ENCODE assay signal across 8 cellular contexts in genomic region chr20:3204124-3204794, GRCh38. TPM values are rescaled to one million over a fixed set of nuclear protein-coding genes. Genes with fewer than 3 reads are reported as not detected.
DNase-seq lines count a peak whose midpoint lies in the region; ATAC-seq and TF ChIP-seq lines count a peak whose summit lies in the region.

DDRGK1 (minus strand) TSS chr20:3204682; CDS start chr20:3204627, 55 bp downstream.

- peak; percentile 86 for ATAC-seq in HG02840 (IDR thresholded peaks at IDR 0.05; ENCODE audit: low FRiP score, unreplicated experiment)
- peak; percentile 96 to 97 for ATAC-seq in right cardiac atrium

- intact Hi-C loops in T-helper 2 cell treated with Interferon-gamma antibody and Interleukin-4, amounts not matched to agents 100 ng/mL and 5 ng/mL, for 36 hours (cut with micrococcal nuclease) = loop anchor here (1.0 to 5.0 kb wide), 3 partner anchors 45 to 563 kb away; partner anchors contain the start of genes ADISSP, FASTKD5 and UBOX5
- intact Hi-C loops in right cardiac atrium (cut with DNase I) = no loop called here
- intact Hi-C loops in vagina (cut with DNase I) = no loop called here

- H3K36me3 ChIP-seq in rectal smooth muscle tissue (ENCODE audit: control insufficient read depth, insufficient read depth, low read length) = peaks cover 9% of the 10 kb centered on the region
- H3K36me3 ChIP-seq in vagina = peaks cover 0 to 24% of the 10 kb centered on the region in 2 donors

- peak in 1 of 2 donors; percentile 55 for TF ChIP-seq POLR2A in vagina (IDR thresholded peaks at IDR 0.05)

- H3K4me3 ChIP-seq in right cardiac atrium (ENCODE audit: low read length) (peak within 1 kb of the TSS; percentile 81), rectal smooth muscle tissue (ENCODE audit: low read length) (peak within 1 kb of the TSS; percentile 94), vagina (peak within 1 kb of the TSS; percentile 59 to 93)

- in situ Hi-C loops in GM13976 (cut with MboI; ENCODE audit: low sequenced_read_pairs, unreplicated experiment) = no loop called here

- H3K27ac ChIP-seq in right cardiac atrium (ENCODE audit: low read length) (peak within 1 kb of the TSS; percentile 96), rectal smooth muscle tissue (ENCODE audit: low read depth, low read length) (peak within 1 kb of the TSS; percentile 83), vagina (peak within 1 kb of the TSS; percentile 75)

- H3K9ac ChIP-seq in rectal smooth muscle tissue (ENCODE audit: low read length) = peak within 1 kb of the TSS; percentile 85

- peak; percentile 94 for DNase-seq in GM13976 (ENCODE audit: low spot score)
- peak; percentile 90 for DNase-seq in NCI-H146 (lab: John Stamatoyannopoulos, UW)
- DNase-seq in anterior cingulate cortex (lab: John Stamatoyannopoulos, UW) = peak in 57 of 58 donors; percentile 48 to 94 (median 86)
- peak; percentile 87 to 96 (median 95) for DNase-seq in right cardiac atrium
- peak in 1 of 2 donors; percentile 92 for DNase-seq in vagina (ENCODE audit: extremely low spot score in 2 of 2)

- under 1% methylated on average over 48 of the region's 48 CpGs for WGBS in right cardiac atrium

- TF ChIP-seq CTCF in GM13976 (IDR thresholded peaks at IDR 0.05; ENCODE audit: borderline replicate concordance, control extremely low read depth, extremely low read depth, insufficient read depth, missing control alignments) (no peak), vagina (IDR thresholded peaks at IDR 0.05) (no peak)

- H3K27me3 ChIP-seq in right cardiac atrium (ENCODE audit: control insufficient read depth, insufficient read depth) (no peaks in the 10 kb centered on the region), rectal smooth muscle tissue (ENCODE audit: control insufficient read depth, insufficient read depth, low read length) (no peaks in the 10 kb centered on the region), vagina (no peaks in the 10 kb centered on the region)

- H3K4me1 ChIP-seq in right cardiac atrium (ENCODE audit: control insufficient read depth, insufficient read depth, low read length) = peaks cover 3% of the 10 kb centered on the region
- peaks cover 6% of the 10 kb centered on the region for H3K4me1 ChIP-seq in rectal smooth muscle tissue (ENCODE audit: control insufficient read depth, insufficient read depth, low read length)
- peaks cover 26% of the 10 kb centered on the region for H3K4me1 ChIP-seq in vagina

- H3K9me3 ChIP-seq in right cardiac atrium (ENCODE audit: control insufficient read depth, low read length) = no peaks in the 10 kb centered on the region
- H3K9me3 ChIP-seq in vagina = no peaks in the 10 kb centered on the region

RNA-seq across cellular contexts. Expression of gene DDRGK1, which starts in this region (rescaled TPM):
- 51.5 and 52.9 TPM in 2 replicates for total RNA-seq in T-helper 2 cell treated with Interferon-gamma antibody and Interleukin-4, amounts not matched to agents 100 ng/mL and 5 ng/mL, for 36 hours
- total RNA-seq in right cardiac atrium (10 to 100 TPM; 37.4 to 40.6 (median 38.9) TPM), vagina (61.4 TPM)
- 38.1 TPM for polyA plus RNA-seq in right cardiac atrium
